ENCODE assay signal across 1 cellular context in genomic region chr5:94777163-94777885, GRCh38.
TF ChIP-seq lines count a peak whose summit lies in the region.

No MANE protein-coding gene starts in this region.

TF ChIP-seq in SK-N-SH, 30 proteins besides CTCF, POLR2A, EP300 and RAD21 (continued from another document):
- TF ChIP-seq PBX3 (IDR thresholded peaks at IDR 0.05), result peak; percentile 85
- TF ChIP-seq MXI1 (IDR thresholded peaks at IDR 0.05; ENCODE audit: low read depth, low read length), result no peak
- TF ChIP-seq NRF1 (IDR thresholded peaks at IDR 0.05; ENCODE audit: low read depth, low read length), result no peak
- no peak for TF ChIP-seq MAX (IDR thresholded peaks at IDR 0.05; ENCODE audit: low read depth)
- no peak for TF ChIP-seq ELF1 (IDR thresholded peaks at IDR 0.05)
- peak; percentile 22; the same call in 1 of the 2 replicates for TF ChIP-seq FOSL2 (IDR thresholded peaks at IDR 0.05; ENCODE audit: borderline replicate concordance, low read depth)
- no peak for TF ChIP-seq FOXJ3 (CRISPR knock-in tag; IDR thresholded peaks at IDR 0.05)
- no peak for TF ChIP-seq MEF2A (IDR thresholded peaks at IDR 0.05; ENCODE audit: borderline replicate concordance, low read depth)
- TF ChIP-seq POLR2AphosphoS5 (IDR thresholded peaks at IDR 0.05; ENCODE audit: low read depth, low read length), result no peak
- no peak for TF ChIP-seq CHD2 (IDR thresholded peaks at IDR 0.05; ENCODE audit: low read length, partially characterized antibody)
- no peak for TF ChIP-seq NFIC (IDR thresholded peaks at IDR 0.05; ENCODE audit: borderline replicate concordance)
- TF ChIP-seq REST (IDR thresholded peaks at IDR 0.05; ENCODE audit: low read depth, low read length), result no peak
- TF ChIP-seq RCOR1 (IDR thresholded peaks at IDR 0.05; ENCODE audit: low read length), result no peak
- TF ChIP-seq FOXM1 (IDR thresholded peaks at IDR 0.05; ENCODE audit: low read depth), result no peak
- peak; percentile 59 for TF ChIP-seq TCF12 (IDR thresholded peaks at IDR 0.05)
- no peak for TF ChIP-seq JUND (IDR thresholded peaks at IDR 0.05)
- no peak for TF ChIP-seq SIN3A (IDR thresholded peaks at IDR 0.05; ENCODE audit: borderline replicate concordance, low read depth, low read length)
- no peak for TF ChIP-seq EZH2phosphoT487 (IDR thresholded peaks at IDR 0.05; ENCODE audit: borderline replicate concordance, low read depth)
- no peak for TF ChIP-seq USF1 (IDR thresholded peaks at IDR 0.05; ENCODE audit: borderline replicate concordance, low read depth)
- TF ChIP-seq RXRA (IDR thresholded peaks at IDR 0.05; ENCODE audit: borderline replicate concordance, low read depth), result no peak
- TF ChIP-seq TEAD4 (IDR thresholded peaks at IDR 0.05; ENCODE audit: borderline replicate concordance, insufficient read depth), result no peak
- TF ChIP-seq ZBTB33 (IDR thresholded peaks at IDR 0.05; ENCODE audit: borderline replicate concordance, low read depth), result no peak
- TF ChIP-seq IRF3 (IDR thresholded peaks at IDR 0.05; ENCODE audit: low read depth, low read length), result no peak
TF ChIP-seq in SK-N-SH: peak in this region for 4.
